Comparison of ENCODE assay signal across 1 cellular context in genomic region chr1:179030130-179030529, GRCh38.
TF ChIP-seq lines count a peak whose summit lies in the region.

No MANE protein-coding gene starts in this region.

TF ChIP-seq in SK-N-SH treated with all-trans-retinoic acid at 6 μM for 48 hours, 23 proteins besides CTCF, POLR2A, EP300 and RAD21 (continued from another document):
- TF ChIP-seq PATZ1 (CRISPR knock-in tag; IDR thresholded peaks at IDR 0.05; ENCODE audit: borderline replicate concordance) (no peak), ZNF565 (CRISPR knock-in tag; conservative IDR thresholded peaks at IDR 0.05; ENCODE audit: low read depth) (no peak), ZFP30 (CRISPR knock-in tag; IDR thresholded peaks at IDR 0.05) (no peak), ARNTL (CRISPR knock-in tag; IDR thresholded peaks at IDR 0.05; ENCODE audit: borderline replicate concordance, low read depth) (no peak), CREB5 (CRISPR knock-in tag; IDR thresholded peaks at IDR 0.05; ENCODE audit: low read depth) (no peak), ZC3H10 (CRISPR knock-in tag; IDR thresholded peaks at IDR 0.05) (no peak), TCF4 (CRISPR knock-in tag; IDR thresholded peaks at IDR 0.05; ENCODE audit: borderline replicate concordance) (no peak)
